ENCODE assay signal across 2 cellular contexts in genomic region chr12:10351457-10351856, GRCh38.
A peak's percentile ranks its signal among the peaks of the same experiment; 100 is the strongest.
TF ChIP-seq lines count a peak whose summit lies in the region.

No MANE protein-coding gene starts in this region.

TF ChIP-seq in HEK293, 187 proteins besides CTCF, POLR2A, EP300 and RAD21:
- peak; percentile 52; the same call in 1 of the 2 replicates for TF ChIP-seq ZNF146 (tag by site-specific recombination; IDR thresholded peaks at IDR 0.05)

TF ChIP-seq in K562, 482 proteins besides CTCF, POLR2A, EP300 and RAD21:
- TF ChIP-seq ZNF146 (CRISPR knock-in tag; IDR thresholded peaks at IDR 0.05; ENCODE audit: unreplicated experiment): peak; percentile 72
